Comparison of ENCODE assay signal across 10 cellular contexts in the genomic region with DNA sequence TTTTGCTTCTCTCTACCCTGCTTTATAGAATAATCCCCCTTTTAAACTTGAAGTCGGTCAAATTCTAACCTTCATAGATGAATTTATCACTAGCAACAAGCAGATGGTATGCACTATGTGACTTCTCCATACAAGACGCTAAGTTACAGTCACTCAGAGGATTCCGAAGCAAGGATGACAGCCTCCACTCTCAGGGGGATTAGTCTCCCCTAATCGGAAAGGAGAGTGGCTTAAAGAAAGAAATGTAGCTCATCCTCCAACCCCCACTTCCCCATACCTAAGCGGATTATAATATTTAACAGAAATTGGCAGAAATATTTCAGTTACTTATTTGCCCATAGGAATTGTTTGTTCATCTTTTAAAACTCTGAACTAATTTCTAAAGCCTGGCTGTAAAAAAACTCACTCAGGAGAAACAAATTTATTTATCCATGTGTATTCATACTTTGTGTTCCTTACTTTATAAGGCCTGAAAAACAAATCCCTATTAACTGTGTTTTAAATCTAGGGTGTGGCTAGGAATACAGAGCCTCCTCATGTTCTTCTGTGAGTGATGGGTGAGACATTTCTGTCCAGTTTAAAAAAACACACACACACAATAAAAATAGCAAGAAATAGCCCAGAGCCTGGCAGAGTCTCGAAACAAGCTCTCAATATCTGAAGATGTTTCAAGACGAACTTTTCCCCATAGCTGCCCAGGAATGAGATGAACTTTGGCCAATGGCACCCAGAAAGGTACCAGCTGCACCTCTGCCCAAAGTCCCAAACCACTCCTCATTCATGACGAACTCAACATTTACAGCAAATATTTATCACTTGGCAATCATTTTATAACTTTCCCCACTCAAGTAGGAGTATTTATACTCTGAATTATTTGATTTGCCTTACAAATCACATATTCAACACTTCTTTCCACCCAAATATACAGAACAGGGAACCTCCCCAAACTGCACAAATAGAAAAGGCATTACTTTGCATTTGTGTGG. TPM values are rescaled to one million over a fixed set of nuclear protein-coding genes. Genes with fewer than 3 reads are reported as not detected.
DNase-seq lines count a peak whose midpoint lies in the region; ATAC-seq and TF ChIP-seq lines count a peak whose summit lies in the region.
"Had no signal": no experiment of that assay in that cellular context is flagged by ENCODE, and none has a peak within 500 bp of the region (broad histone marks: within the 10 kb centered on the region; RNA-seq: fewer than 3 reads in every experiment).

No MANE protein-coding gene starts in this region.

- no peak for TF ChIP-seq CTCF in right lobe of liver (IDR thresholded peaks at IDR 0.05)
- TF ChIP-seq CTCF in type B pancreatic cell (conservative IDR thresholded peaks at IDR 0.05): no peak

- no peaks in the 10 kb centered on the region for H3K9me3 ChIP-seq in right lobe of liver

- peaks cover 0 to 95% (median 49%) of the 10 kb centered on the region in 4 donors for H3K4me1 ChIP-seq in right lobe of liver

- peak overlapping the region; percentile 15 for H3K4me3 Mint-ChIP-seq in activated naive CD4-positive, alpha-beta T cell treated with anti-CD3 and anti-CD28 coated beads, Interleukin-2, amount 50 U/mL, for 24 hours
- H3K4me3 Mint-ChIP-seq in type B pancreatic cell: no peak overlapping the region

- no peak for DNase-seq in activated naive CD4-positive, alpha-beta T cell treated with Interleukin-2 at 50 U/mL for 16 hours
- DNase-seq in activated naive CD4-positive, alpha-beta T cell treated with anti-CD3 and anti-CD28 coated beads, Interleukin-2, amount 50 U/mL, for 72 hours (ENCODE audit: low spot score in 2 of 2): no peak
- DNase-seq in right lobe of liver: peak in 1 of 3 donors; percentile 75
- DNase-seq in type B pancreatic cell (ENCODE audit: extremely low spot score, unreplicated experiment): no peak
- DNase-seq in NCI-H1105 treated with DMSO at 0.1 percent for 48 hours (lab: John Stamatoyannopoulos, UW): no peak
- no peak for DNase-seq in activated CD4-positive, CD25-positive, alpha-beta regulatory T cell (lab: John Stamatoyannopoulos, UW)
- no peak for DNase-seq in activated CD8-positive, alpha-beta memory T cell treated with anti-CD3 and anti-CD28 coated beads, Interleukin-2, amount 50 U/mL, for 4 hours
- DNase-seq: NCI-H1417 treated with DMSO at 0.1 percent for 48 hours had no signal

- TF ChIP-seq POLR2A in right lobe of liver (IDR thresholded peaks at IDR 0.05): no peak

- peaks cover 25% of the 10 kb centered on the region for H3K36me3 Mint-ChIP-seq in activated naive CD4-positive, alpha-beta T cell treated with anti-CD3 and anti-CD28 coated beads, Interleukin-2, amount 50 U/mL, for 24 hours
- peaks cover 32 to 59% of the 10 kb centered on the region in 2 donors for H3K36me3 Mint-ChIP-seq in activated naive CD4-positive, alpha-beta T cell treated with anti-CD3 and anti-CD28 coated beads, Interleukin-2, amount 50 U/mL, for 72 hours
- peaks cover 16% of the 10 kb centered on the region for H3K36me3 Mint-ChIP-seq in type B pancreatic cell

- H3K27ac ChIP-seq in right lobe of liver: peak overlapping the region in 2 of 3 donors; percentile 69 to 94

- H3K27ac Mint-ChIP-seq in activated naive CD4-positive, alpha-beta T cell treated with anti-CD3 and anti-CD28 coated beads, Interleukin-2, amount 50 U/mL, for 24 hours: peak overlapping the region; percentile 79
- peak overlapping the region; percentile 29 to 94 for H3K27ac Mint-ChIP-seq in activated naive CD4-positive, alpha-beta T cell treated with anti-CD3 and anti-CD28 coated beads, Interleukin-2, amount 50 U/mL, for 72 hours
- peak overlapping the region; percentile 12 for H3K27ac Mint-ChIP-seq in type B pancreatic cell

- no peaks in the 10 kb centered on the region for H3K9me3 Mint-ChIP-seq in activated naive CD4-positive, alpha-beta T cell treated with anti-CD3 and anti-CD28 coated beads, Interleukin-2, amount 50 U/mL, for 24 hours
- no peaks in the 10 kb centered on the region for H3K9me3 Mint-ChIP-seq in activated naive CD4-positive, alpha-beta T cell treated with anti-CD3 and anti-CD28 coated beads, Interleukin-2, amount 50 U/mL, for 72 hours
- no peaks in the 10 kb centered on the region for H3K9me3 Mint-ChIP-seq in type B pancreatic cell

- peaks cover 89% of the 10 kb centered on the region for H3K4me1 Mint-ChIP-seq in activated naive CD4-positive, alpha-beta T cell treated with anti-CD3 and anti-CD28 coated beads, Interleukin-2, amount 50 U/mL, for 24 hours
- peaks cover 31% of the 10 kb centered on the region for H3K4me1 Mint-ChIP-seq in type B pancreatic cell (ENCODE audit: unreplicated experiment)

- no peaks in the 10 kb centered on the region for H3K27me3 Mint-ChIP-seq in activated naive CD4-positive, alpha-beta T cell treated with anti-CD3 and anti-CD28 coated beads, Interleukin-2, amount 50 U/mL, for 24 hours
- H3K27me3 Mint-ChIP-seq in type B pancreatic cell: no peaks in the 10 kb centered on the region

- H3K27me3 ChIP-seq in right lobe of liver: no peaks in the 10 kb centered on the region

- no peak for ATAC-seq in activated naive CD4-positive, alpha-beta T cell treated with anti-CD3 and anti-CD28 coated beads, Interleukin-2, amount 50 U/mL, for 72 hours
- ATAC-seq in right lobe of liver: peak; percentile 9 to 38 (median 25)

- H3K4me3 ChIP-seq in right lobe of liver: no peak overlapping the region

- H3K36me3 ChIP-seq in right lobe of liver: peaks cover 0 to 12% (median 0%) of the 10 kb centered on the region in 4 donors

- intact Hi-C loops in right lobe of liver (cut with DNase I): no loop called here

- 52% methylated on average over 8 of the region's 8 CpGs for WGBS in right lobe of liver (ENCODE audit: insufficient coverage, low coverage, low lambda C conversion rate, missing lambda C conversion rate)

RNA-seq across cellular contexts. Expression of gene SIAH2, which starts 18.6 kb away (rescaled TPM):
- total RNA-seq in activated naive CD4-positive, alpha-beta T cell treated with anti-CD3 and anti-CD28 coated beads, Interleukin-2, amount 50 U/mL, for 72 hours: 10 to 100 TPM; 68.3 to 74.7 TPM
- total RNA-seq in right lobe of liver: 10 to 100 TPM; 20.5 to 53.0 (median 36.5) TPM
- 18.2 and 26.6 TPM in 2 replicates for total RNA-seq in type B pancreatic cell (ENCODE audit: low replicate concordance)

RNA-seq across cellular contexts. Expression of gene ERICH6, which starts 40.6 kb away (rescaled TPM):
- total RNA-seq in activated naive CD4-positive, alpha-beta T cell treated with anti-CD3 and anti-CD28 coated beads, Interleukin-2, amount 50 U/mL, for 72 hours: not detected
- total RNA-seq in right lobe of liver: under 1 TPM in 1 of 6 experiments, not detected in 5; 0.49 TPM
- total RNA-seq in type B pancreatic cell (ENCODE audit: low replicate concordance): not detected in 2 replicates
- total RNA-seq: myocyte had no signal

Comparison
In these comparisons a context has a peak if more than half of its experiments do, and no peak if none do; other contexts are left out.
1. H3K27ac Mint-ChIP-seq: peak in every context shown above with its lines; median percentile 79 in activated naive CD4-positive, alpha-beta T cell treated with anti-CD3 and anti-CD28 coated beads, Interleukin-2, amount 50 U/mL, for 24 hours; 62 in activated naive CD4-positive, alpha-beta T cell treated with anti-CD3 and anti-CD28 coated beads, Interleukin-2, amount 50 U/mL, for 72 hours; 12 in type B pancreatic cell.
2. ATAC-seq: peak in right lobe of liver (4 of 4); none in activated naive CD4-positive, alpha-beta T cell treated with anti-CD3 and anti-CD28 coated beads, Interleukin-2, amount 50 U/mL, for 72 hours (0 of 2).